In the genomic region with DNA sequence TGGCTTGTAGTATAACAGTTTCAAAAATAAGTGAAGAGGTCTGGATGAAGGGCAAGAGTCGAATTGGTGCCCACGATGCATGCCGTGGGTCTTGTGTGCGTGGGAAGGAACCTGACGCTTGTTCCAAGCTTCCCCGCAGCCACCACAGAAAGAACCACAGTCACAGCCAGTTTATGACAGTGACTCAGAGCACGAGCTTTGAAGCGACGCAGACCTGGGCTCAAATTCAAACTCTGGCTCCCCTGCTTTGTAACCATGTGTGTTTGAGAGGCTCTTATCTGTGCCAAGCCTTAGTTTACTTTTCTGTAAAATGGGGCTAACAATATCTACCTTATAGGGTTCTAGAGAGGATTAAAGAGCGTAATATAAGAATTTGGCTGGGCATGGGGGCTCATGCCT, we compare ENCODE assay signal across 11 cellular contexts.
DNase-seq lines count a peak whose midpoint lies in the region; ATAC-seq and TF ChIP-seq lines count a peak whose summit lies in the region.
"Had no signal": no experiment of that assay in that cellular context is flagged by ENCODE, and none has a peak within 500 bp of the region (broad histone marks: within the 10 kb centered on the region; RNA-seq: fewer than 3 reads in every experiment).

No MANE protein-coding gene starts in this region.

- in situ Hi-C loops in GM13977 (cut with MboI; ENCODE audit: low pct_unique_long_range_greater_than_20kb, low sequenced_read_pairs, unreplicated experiment), result no loop called here

- H3K27ac ChIP-seq in adrenal gland (no peak overlapping the region), endodermal cell (ENCODE audit: low read depth, low read length) (no peak overlapping the region)
- H3K27ac ChIP-seq: C4-2B had no signal

- intact Hi-C loops in adrenal gland (cut with DNase I), result no loop called here

- peak in 1 of 2 donors; percentile 48 for TF ChIP-seq POLR2A in adrenal gland (IDR thresholded peaks at IDR 0.05)

- H3K36me3 ChIP-seq in adrenal gland (replicated peaks in 1 of 2), result no peaks in the 10 kb centered on the region
- peaks cover 20% of the 10 kb centered on the region for H3K36me3 ChIP-seq in endodermal cell (ENCODE audit: control insufficient read depth, insufficient read depth, low read length)
- H3K36me3 ChIP-seq: ascending aorta had no signal

- H3K9me3 ChIP-seq in adrenal gland (replicated peaks in 1 of 3) (no peaks in the 10 kb centered on the region), endodermal cell (ENCODE audit: control insufficient read depth, low read length) (no peaks in the 10 kb centered on the region)
- H3K9me3 ChIP-seq: ascending aorta had no signal

- peaks cover 21 to 40% of the 10 kb centered on the region in 2 donors for H3K4me1 ChIP-seq in adrenal gland (replicated peaks in 1 of 2)
- no peaks in the 10 kb centered on the region for H3K4me1 ChIP-seq in endodermal cell (ENCODE audit: control insufficient read depth, insufficient read depth, low read length)

- no peak overlapping the region for H3K4me3 ChIP-seq in adrenal gland
- H3K4me3 ChIP-seq in endodermal cell (ENCODE audit: low read length), result no peak overlapping the region
- H3K4me3 ChIP-seq: ascending aorta had no signal

- H3K4me1 Mint-ChIP-seq in T-helper 2 cell treated with Interferon-gamma antibody and Interleukin-4, amounts not matched to agents 5 μg/mL and 100 μg/mL, for 36 hours (ENCODE audit: low read depth), result peaks cover 17% of the 10 kb centered on the region
- no peaks in the 10 kb centered on the region for H3K4me1 Mint-ChIP-seq in endodermal cell

- whole genome bisulfite sequencing in adrenal gland, 4 donors, result 43 to 56% (median 46%) methylated on average over 9 to 10 of the region's 10 CpGs
- 97 to 98% methylated on average over 4 to 10 of the region's 10 CpGs for WGBS in endodermal cell (ENCODE audit: insufficient coverage in 1 of 2, insufficient read length in 1 of 2), 2 experiments

- no peaks in the 10 kb centered on the region for H3K27me3 Mint-ChIP-seq in T-helper 2 cell treated with Interferon-gamma antibody and Interleukin-4, amounts not matched to agents 5 μg/mL and 100 μg/mL, for 36 hours (ENCODE audit: low read depth)
- peaks cover 2% of the 10 kb centered on the region for H3K27me3 Mint-ChIP-seq in endodermal cell (ENCODE audit: insufficient read depth)

- DNase-seq in AG08395 (ENCODE audit: low spot score) (peak; percentile 61), adrenal gland (peak; percentile 66 to 89 (median 86)), GM13977 (ENCODE audit: low spot score) (no peak), NCI-H2081 (lab: John Stamatoyannopoulos, UW) (no peak), endodermal cell (no peak)
- peak; percentile 80 for DNase-seq in T-helper 2 cell treated with Interferon-gamma antibody and Interleukin-4, amounts not matched to agents 5 μg/mL and 100 μg/mL, for 36 hours (ENCODE audit: low spot score)
- DNase-seq in stimulated activated CD4-positive, alpha-beta T cell treated with anti-CD3 and anti-CD28 coated beads, Interleukin-12 subunit alpha, Interleukin-12 subunit beta, amount 100 ng/mL, for 24 hours (ENCODE audit: low read depth in 2 of 2), result peak; percentile 45 to 76
- DNase-seq: NCI-H2171 had no signal

- no peaks in the 10 kb centered on the region for H3K27me3 ChIP-seq in adrenal gland
- H3K27me3 ChIP-seq in endodermal cell (ENCODE audit: control insufficient read depth, insufficient read depth, low read length, poor library complexity, severe bottlenecking), result no peaks in the 10 kb centered on the region
- H3K27me3 ChIP-seq: ascending aorta had no signal

- no peak for ATAC-seq in HG03097 (IDR thresholded peaks at IDR 0.05; ENCODE audit: low FRiP score, unreplicated experiment)

- H3K9ac ChIP-seq in endodermal cell (ENCODE audit: extremely low read depth, low read length, poor library complexity, severe bottlenecking), result no peak overlapping the region

- H3K9me3 Mint-ChIP-seq in T-helper 2 cell treated with Interferon-gamma antibody and Interleukin-4, amounts not matched to agents 5 μg/mL and 100 μg/mL, for 36 hours, result no peaks in the 10 kb centered on the region
- H3K9me3 Mint-ChIP-seq in endodermal cell, result no peaks in the 10 kb centered on the region

- TF ChIP-seq CTCF in adrenal gland (IDR thresholded peaks at IDR 0.05) (no peak), GM13977 (IDR thresholded peaks at IDR 0.05; ENCODE audit: extremely low read depth, insufficient read depth, missing control alignments) (no peak), endodermal cell (conservative IDR thresholded peaks at IDR 0.05) (no peak)

- H3K4me3 Mint-ChIP-seq in T-helper 2 cell treated with Interferon-gamma antibody and Interleukin-4, amounts not matched to agents 5 μg/mL and 100 μg/mL, for 36 hours, result peak overlapping the region; percentile 25
- H3K4me3 Mint-ChIP-seq in endodermal cell, result no peak overlapping the region

- H3K36me3 Mint-ChIP-seq in T-helper 2 cell treated with Interferon-gamma antibody and Interleukin-4, amounts not matched to agents 5 μg/mL and 100 μg/mL, for 36 hours (ENCODE audit: low read depth), result peaks cover 25% of the 10 kb centered on the region
- H3K36me3 Mint-ChIP-seq in endodermal cell (ENCODE audit: low read depth), result peaks cover 22% of the 10 kb centered on the region

- H3K27ac Mint-ChIP-seq in T-helper 2 cell treated with Interferon-gamma antibody and Interleukin-4, amounts not matched to agents 5 μg/mL and 100 μg/mL, for 36 hours, result peak overlapping the region; percentile 56
- no peak overlapping the region for H3K27ac Mint-ChIP-seq in endodermal cell

Comparison
In these comparisons a context has a peak if more than half of its experiments do, and no peak if none do; other contexts are left out.
1. DNase-seq: peak in AG08395 (single experiment), T-helper 2 cell treated with Interferon-gamma antibody and Interleukin-4, amounts not matched to agents 5 μg/mL and 100 μg/mL, for 36 hours (single experiment), adrenal gland (7 of 7) and stimulated activated CD4-positive, alpha-beta T cell treated with anti-CD3 and anti-CD28 coated beads, Interleukin-12 subunit alpha, Interleukin-12 subunit beta, amount 100 ng/mL, for 24 hours (2 of 2); none in GM13977 (single experiment), NCI-H2081 (0 of 2) and endodermal cell (single experiment).